8 cellular contexts compared by ENCODE assay signal in the genomic region with DNA sequence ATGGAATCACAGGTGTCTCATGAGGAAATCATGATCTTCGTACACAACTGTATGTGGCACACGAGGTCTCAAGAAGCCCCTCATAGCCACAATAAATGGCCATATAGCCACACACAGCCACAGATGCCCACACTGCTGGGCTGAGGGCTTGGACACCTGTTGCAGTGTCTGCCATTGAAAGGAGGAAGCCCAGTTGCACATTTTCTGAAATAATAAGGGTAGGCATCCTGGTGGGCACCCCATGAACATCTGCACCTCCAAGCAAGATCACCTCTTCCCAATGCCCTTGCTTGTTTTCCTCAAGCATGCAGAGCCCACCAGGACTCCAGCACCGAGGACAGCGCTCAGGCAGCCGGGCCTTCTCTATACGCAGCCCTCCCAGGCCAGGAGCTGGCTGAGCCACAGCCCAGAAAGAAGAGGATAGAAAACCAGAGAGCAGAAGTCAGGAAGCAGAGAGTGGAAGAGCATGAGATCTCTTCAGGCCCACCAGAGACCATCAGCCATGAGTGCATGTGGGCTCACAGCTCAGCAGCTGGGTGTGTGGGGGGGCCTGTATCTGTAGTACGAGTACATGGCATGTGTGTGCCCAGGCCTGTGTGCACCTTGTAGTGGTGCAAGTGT. TPM values are rescaled to one million over a fixed set of nuclear protein-coding genes. Genes with fewer than 3 reads are reported as not detected.
DNase-seq lines count a peak whose midpoint lies in the region; ATAC-seq and TF ChIP-seq lines count a peak whose summit lies in the region.

No MANE protein-coding gene starts in this region.

- H3K36me3 Mint-ChIP-seq in IgD-negative memory B cell, result no peaks in the 10 kb centered on the region

- H3K27me3 ChIP-seq in iPS-20b (ENCODE audit: insufficient read depth, low read length) (peaks cover 48% of the 10 kb centered on the region), stomach (peaks cover 0 to 71% (median 29%) of the 10 kb centered on the region in 3 donors)

- TF ChIP-seq POLR2A in stomach (IDR thresholded peaks at IDR 0.05), result no peak

- intact Hi-C loops in stomach (cut with DNase I; ENCODE audit: low total_unique reads), result no loop called here

- peak overlapping the region; percentile 60 to 88 (median 76) for H3K4me3 Mint-ChIP-seq in IgD-negative memory B cell

- H3K9me3 ChIP-seq in iPS-20b (ENCODE audit: insufficient read depth, low read depth, low read length) (no peaks in the 10 kb centered on the region), stomach (no peaks in the 10 kb centered on the region)

- H3K4me1 ChIP-seq in iPS-20b (ENCODE audit: insufficient read depth, low read length), result peaks cover 8% of the 10 kb centered on the region; the same call in 1 of the 2 replicates
- peaks cover 4 to 19% (median 12%) of the 10 kb centered on the region in 4 donors for H3K4me1 ChIP-seq in stomach

- DNase-seq in AG08396 (ENCODE audit: low spot score), result peak; percentile 82
- peak; percentile 24 for DNase-seq in amniotic stem cell (lab: John Stamatoyannopoulos, UW)
- DNase-seq in stomach, result peak; percentile 24
- no peak for DNase-seq in CD1c-positive myeloid dendritic cell (ENCODE audit: extremely low spot score)
- DNase-seq in omental fat pad (ENCODE audit: low spot score), result no peak

- H3K27ac Mint-ChIP-seq in IgD-negative memory B cell, result no peak overlapping the region

- no peaks in the 10 kb centered on the region for H3K36me3 ChIP-seq in iPS-20b (ENCODE audit: insufficient read depth, low read depth, low read length)
- no peaks in the 10 kb centered on the region for H3K36me3 ChIP-seq in stomach

- TF ChIP-seq CTCF in stomach (IDR thresholded peaks at IDR 0.05), result no peak
- no peak for TF ChIP-seq CTCF in omental fat pad (IDR thresholded peaks at IDR 0.05)

- no peaks in the 10 kb centered on the region for H3K9me3 Mint-ChIP-seq in IgD-negative memory B cell

- H3K27ac ChIP-seq in iPS-20b (ENCODE audit: low read length) (no peak overlapping the region), stomach (no peak overlapping the region)

- 38 to 49% (median 40%) methylated on average over 7 of the region's 7 CpGs for WGBS in stomach, 5 donors

- H3K4me3 ChIP-seq in iPS-20b (ENCODE audit: low read length), result peak overlapping the region; percentile 78; the same call in 1 of the 2 replicates
- H3K4me3 ChIP-seq in stomach, result no peak overlapping the region

- TF ChIP-seq EP300 in stomach (IDR thresholded peaks at IDR 0.05), result no peak

- ATAC-seq in omental fat pad (ENCODE audit: low FRiP score), result no peak
- ATAC-seq in HG02840 (IDR thresholded peaks at IDR 0.05; ENCODE audit: low FRiP score, unreplicated experiment), result no peak

- H3K27me3 Mint-ChIP-seq in IgD-negative memory B cell, result peaks cover 57% of the 10 kb centered on the region

- peaks cover 4 to 9% (median 6%) of the 10 kb centered on the region in 3 donors for H3K4me1 Mint-ChIP-seq in IgD-negative memory B cell

- H3K9ac ChIP-seq in iPS-20b (ENCODE audit: low read depth, low read length), result no peak overlapping the region

RNA-seq across cellular contexts. Expression of a gene that starts 1.0 kb away (rescaled TPM):
- polyA plus RNA-seq in IgD-negative memory B cell (0.11 TPM), stomach (under 1 TPM; 0.19 to 0.61 (median 0.45) TPM)
- total RNA-seq in stomach (1 to 10 TPM in 3 of 5 donors, not detected in 2; 1.7 to 7.2 (median 2.9) TPM), omental fat pad (1 to 10 TPM in 2 of 4 donors, under 1 TPM in 1, not detected in 1; 0.75 to 1.4 (median 1.0) TPM)

RNA-seq across cellular contexts. Expression of a gene that starts 48.0 kb away (rescaled TPM):
- not detected for polyA plus RNA-seq in IgD-negative memory B cell
- total RNA-seq in stomach, result not detected
- not detected for polyA plus RNA-seq in stomach
- not detected for total RNA-seq in omental fat pad

Comparison
In these comparisons a context has a peak if more than half of its experiments do, and no peak if none do; other contexts are left out.
1. DNase-seq: peak in AG08396 (single experiment), amniotic stem cell (single experiment) and stomach (single experiment); none in CD1c-positive myeloid dendritic cell (single experiment) and omental fat pad (single experiment).